6 cellular contexts compared by ENCODE assay signal in the genomic region with DNA sequence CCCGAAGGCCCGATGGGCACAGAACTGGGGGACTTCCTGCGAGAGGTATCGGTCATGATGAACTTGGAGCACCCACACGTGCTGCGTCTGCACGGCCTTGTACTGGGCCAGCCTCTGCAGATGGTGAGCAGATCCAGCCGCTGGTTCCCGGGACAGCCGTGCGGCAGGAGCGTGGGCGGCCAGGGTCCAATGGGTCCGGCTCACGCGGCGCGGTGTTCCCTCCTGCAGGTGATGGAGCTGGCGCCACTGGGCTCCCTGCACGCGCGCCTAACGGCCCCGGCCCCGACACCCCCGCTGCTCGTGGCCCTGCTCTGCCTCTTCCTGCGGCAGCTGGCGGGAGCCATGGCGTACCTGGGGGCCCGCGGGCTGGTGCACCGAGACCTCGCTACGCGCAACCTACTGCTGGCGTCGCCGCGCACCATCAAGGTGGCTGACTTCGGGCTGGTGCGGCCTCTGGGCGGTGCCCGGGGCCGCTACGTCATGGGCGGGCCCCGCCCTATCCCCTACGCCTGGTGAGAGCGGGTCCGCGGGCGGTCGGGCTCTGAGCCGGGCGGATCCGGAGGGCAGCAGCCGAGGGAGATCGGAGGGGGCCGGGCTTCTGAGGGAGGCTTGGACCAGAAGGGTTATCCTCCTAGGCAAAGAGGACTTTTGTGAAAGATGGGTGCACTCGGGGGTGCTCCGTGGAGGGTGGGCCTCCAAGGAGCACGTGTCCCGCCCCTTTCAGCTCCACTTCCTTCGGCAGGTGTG.
DNase-seq lines count a peak whose midpoint lies in the region; TF ChIP-seq lines count a peak whose summit lies in the region.

No MANE protein-coding gene starts in this region.

- no peaks in the 10 kb centered on the region for H3K36me3 ChIP-seq in neutrophil

- H3K9me3 ChIP-seq in neutrophil = no peaks in the 10 kb centered on the region

- DNase-seq in NCI-H748 (lab: John Stamatoyannopoulos, UW; ENCODE audit: unreplicated experiment) (peak; percentile 92), caudate nucleus (lab: John Stamatoyannopoulos, UW) (peak in 45 of 61 donors; percentile 16 to 87 (median 71)), DMS114 treated with DMSO at 0.1 percent for 48 hours (lab: John Stamatoyannopoulos, UW; ENCODE audit: unreplicated experiment) (no peak), HK-2 (ENCODE audit: unreplicated experiment) (no peak)

- H3K4me3 ChIP-seq in neutrophil (ENCODE audit: low read depth in 1 of 2, low read length in 1 of 2) = peak overlapping the region; percentile 32 to 49

- peaks cover 7 to 10% of the 10 kb centered on the region in 2 experiments for H3K4me1 ChIP-seq in neutrophil (ENCODE audit: control insufficient read depth in 1 of 2, insufficient read depth in 1 of 2, low read depth in 1 of 2, low read length in 1 of 2)

- TF ChIP-seq CTCF in neutrophil (IDR thresholded peaks at IDR 0.05) = no peak

- H3K27me3 ChIP-seq in neutrophil = peaks cover 73% of the 10 kb centered on the region

- peak; percentile 45 for TF ChIP-seq POLR2A in GM18526 (IDR thresholded peaks at IDR 0.05; ENCODE audit: extremely low read depth, insufficient read length)

- H3K27ac ChIP-seq in caudate nucleus (ENCODE audit: low read depth, low read length) = no peak overlapping the region
- H3K27ac ChIP-seq in neutrophil = no peak overlapping the region

Comparison
In these comparisons a context has a peak if more than half of its experiments do, and no peak if none do; other contexts are left out.
1. DNase-seq: peak in NCI-H748 (single experiment) and caudate nucleus (45 of 61); none in DMS114 treated with DMSO at 0.1 percent for 48 hours (single experiment) and HK-2 (single experiment).